15 cellular contexts compared by ENCODE assay signal in genomic region chr1:33424205-33424604, GRCh38. TPM values are rescaled to one million over a fixed set of nuclear protein-coding genes. Genes with fewer than 3 reads are reported as not detected.
A peak's percentile ranks its signal among the peaks of the same experiment; 100 is the strongest.
DNase-seq lines count a peak whose midpoint lies in the region; ATAC-seq and TF ChIP-seq lines count a peak whose summit lies in the region.
"Had no signal": no experiment of that assay in that cellular context is flagged by ENCODE, and none has a peak within 500 bp of the region (broad histone marks: within the 10 kb centered on the region; RNA-seq: fewer than 3 reads in every experiment).

No MANE protein-coding gene starts in this region.

- ATAC-seq in HG02884 (IDR thresholded peaks at IDR 0.05; ENCODE audit: unreplicated experiment): no peak
- ATAC-seq: naive thymus-derived CD4-positive, alpha-beta T cell had no signal

- H3K9me3 ChIP-seq in SJSA1 (replicated peaks): no peaks in the 10 kb centered on the region
- H3K9me3 ChIP-seq: tibial artery had no signal

- H3K9me3 Mint-ChIP-seq in HFFc6 (no peaks in the 10 kb centered on the region; the same call in 1 of the 2 replicates), progenitor cell of endocrine pancreas (ENCODE audit: low read depth) (peaks cover 3% of the 10 kb centered on the region)
- H3K9me3 Mint-ChIP-seq: central memory CD8-positive, alpha-beta T cell had no signal

- H3K27me3 Mint-ChIP-seq in HFFc6 (ENCODE audit: insufficient read depth): no peaks in the 10 kb centered on the region; the same call in 1 of the 2 replicates
- no peaks in the 10 kb centered on the region for H3K27me3 Mint-ChIP-seq in progenitor cell of endocrine pancreas

- no peaks in the 10 kb centered on the region for H3K36me3 ChIP-seq in SJSA1
- H3K36me3 ChIP-seq: tibial artery had no signal

- H3K4me3 ChIP-seq in SJSA1: no peak overlapping the region
- H3K4me3 ChIP-seq: tibial artery had no signal

- peak overlapping the region; percentile 28; the same call in 1 of the 2 replicates for H3K4me3 Mint-ChIP-seq in HFFc6
- no peak overlapping the region for H3K4me3 Mint-ChIP-seq in progenitor cell of endocrine pancreas (ENCODE audit: low read depth)
- H3K4me3 Mint-ChIP-seq: central memory CD8-positive, alpha-beta T cell; naive thymus-derived CD4-positive, alpha-beta T cell had no signal

- H3K27ac ChIP-seq in SJSA1: peak overlapping the region; percentile 36
- H3K27ac ChIP-seq: tibial artery, WERI-Rb-1 had no signal

- no peak for TF ChIP-seq CTCF in HFFc6 (IDR thresholded peaks at IDR 0.05)
- no peak for TF ChIP-seq CTCF in progenitor cell of endocrine pancreas (IDR thresholded peaks at IDR 0.05; ENCODE audit: unreplicated experiment)

- peak overlapping the region; percentile 83 for H3K27ac Mint-ChIP-seq in HFFc6
- peak overlapping the region; percentile 56 for H3K27ac Mint-ChIP-seq in progenitor cell of endocrine pancreas
- H3K27ac Mint-ChIP-seq: naive thymus-derived CD4-positive, alpha-beta T cell had no signal

- H3K27me3 ChIP-seq in SJSA1 (replicated peaks): no peaks in the 10 kb centered on the region
- H3K27me3 ChIP-seq: tibial artery had no signal

- H3K4me1 Mint-ChIP-seq in HFFc6 (ENCODE audit: low read depth) (peaks cover 38% of the 10 kb centered on the region), progenitor cell of endocrine pancreas (ENCODE audit: low read depth) (peaks cover 8% of the 10 kb centered on the region)
- H3K4me1 Mint-ChIP-seq: central memory CD8-positive, alpha-beta T cell had no signal

- H3K36me3 Mint-ChIP-seq in HFFc6 (ENCODE audit: low read depth) (peaks cover 18% of the 10 kb centered on the region), progenitor cell of endocrine pancreas (ENCODE audit: insufficient read depth) (peaks cover 1% of the 10 kb centered on the region)

- peak; percentile 59 for DNase-seq in HFFc6
- DNase-seq in SJSA1 (ENCODE audit: low read depth in 1 of 2, low spot score in 2 of 2): no peak
- DNase-seq in fibroblast of peridontal ligament (ENCODE audit: extremely low read depth): peak; percentile 27
- no peak for DNase-seq in progenitor cell of endocrine pancreas (ENCODE audit: low spot score, unreplicated experiment)
- no peak for DNase-seq in COLO829 (ENCODE audit: low spot score)
- DNase-seq in hypothalamus (lab: John Stamatoyannopoulos, UW): no peak
- DNase-seq: activated naive CD4-positive, alpha-beta T cell; head of caudate nucleus; naive thymus-derived CD4-positive, alpha-beta T cell; OCI-M1; stimulated activated CD4-positive, alpha-beta T cell treated with anti-CD3 and anti-CD28 coated beads, Interleukin-4, amount 100 ng/mL, for 24 hours; tibial artery; WERI-Rb-1 had no signal

- H3K4me1 ChIP-seq in SJSA1 (replicated peaks): peaks cover 27% of the 10 kb centered on the region

RNA-seq across cellular contexts. Expression of gene PHC2, which starts 6.7 kb away (rescaled TPM):
- 100 to 1,000 TPM in 2 of 6 experiments, 10 to 100 TPM in 4; 86.5 to 105 (median 99.6) TPM for total RNA-seq in HFFc6 (2021; fragmentation: NEBNext Ultra II Directional; extraction: Animal tissue kit (Norgen Biotek cat#: 25700))
- total RNA-seq in SJSA1 (2014; rRNA removed; shearing (Covaris generic)): 88.1 and 92.8 TPM in 2 replicates
- total RNA-seq in progenitor cell of endocrine pancreas: 135 and 138 TPM in 2 replicates

RNA-seq across cellular contexts. Expression of gene ZSCAN20, which starts 48.2 kb away (rescaled TPM):
- total RNA-seq in HFFc6 (2021; fragmentation: NEBNext Ultra II Directional; extraction: Animal tissue kit (Norgen Biotek cat#: 25700)): 1 to 10 TPM; 5.0 to 6.2 (median 5.6) TPM
- 5.3 and 8.5 TPM in 2 replicates for total RNA-seq in SJSA1 (2014; rRNA removed; shearing (Covaris generic))
- total RNA-seq in progenitor cell of endocrine pancreas: 8.6 and 10.5 TPM in 2 replicates

Comparison
In these comparisons a context has a peak if more than half of its experiments do, and no peak if none do; other contexts are left out.
1. DNase-seq: peak in HFFc6 (single experiment) and fibroblast of peridontal ligament (single experiment); none in SJSA1 (0 of 2), progenitor cell of endocrine pancreas (single experiment), COLO829 (single experiment) and hypothalamus (0 of 51).